Comparison of ENCODE assay signal across 10 cellular contexts in genomic region chr14:105421723-105422615, GRCh38. TPM values are rescaled to one million over a fixed set of nuclear protein-coding genes. Genes with fewer than 3 reads are reported as not detected.
A peak's percentile ranks its signal among the peaks of the same experiment; 100 is the strongest.
DNase-seq lines count a peak whose midpoint lies in the region; ATAC-seq, FAIRE-seq and TF ChIP-seq lines count a peak whose summit lies in the region.
"Had no signal": no experiment of that assay in that cellular context is flagged by ENCODE, and none has a peak within 500 bp of the region (broad histone marks: within the 10 kb centered on the region; RNA-seq: fewer than 3 reads in every experiment).

No MANE protein-coding gene starts in this region.

- dilution Hi-C loops in endothelial cell of umbilical vein (cut with MboI; ENCODE audit: extremely low pct_ligation_motif_present, low sequenced_read_pairs) = no loop called here

- FAIRE-seq in endothelial cell of umbilical vein (lab: Jason Lieb, UNC) = no peak

- H3K27ac Mint-ChIP-seq in Calu3 (ENCODE audit: unreplicated experiment) = no peak overlapping the region
- H3K27ac Mint-ChIP-seq in progenitor cell of endocrine pancreas = peak overlapping the region; percentile 56

- no peaks in the 10 kb centered on the region for H3K9me1 ChIP-seq in endothelial cell of umbilical vein (replicated peaks; ENCODE audit: control insufficient read depth, extremely low read depth, insufficient read depth, low read length)

- H4K20me1 ChIP-seq in OCI-LY3 (ENCODE audit: insufficient read depth, low read length) (peaks cover 47% of the 10 kb centered on the region), endothelial cell of umbilical vein (replicated peaks; ENCODE audit: control insufficient read depth, extremely low read depth, insufficient read depth, low read length) (no peaks in the 10 kb centered on the region)

- H3K27ac ChIP-seq in OCI-LY3 (ENCODE audit: low read length) (no peak overlapping the region), endothelial cell of umbilical vein (ENCODE audit: insufficient read depth, low read depth, low read length) (no peak overlapping the region)

- H3K4me3 Mint-ChIP-seq in Calu3 (ENCODE audit: low read depth, unreplicated experiment) (peak overlapping the region; percentile 93), progenitor cell of endocrine pancreas (ENCODE audit: low read depth) (peak overlapping the region; percentile 88)

- peaks cover 55% of the 10 kb centered on the region for H3K36me3 Mint-ChIP-seq in Calu3 (ENCODE audit: insufficient read depth, unreplicated experiment)
- H3K36me3 Mint-ChIP-seq in progenitor cell of endocrine pancreas (ENCODE audit: insufficient read depth) = peaks cover 12% of the 10 kb centered on the region

- H3K9me3 ChIP-seq in OCI-LY3 (ENCODE audit: insufficient read depth, low read length) (no peaks in the 10 kb centered on the region), endothelial cell of umbilical vein (replicated peaks; ENCODE audit: control insufficient read depth, insufficient read depth, low read length) (no peaks in the 10 kb centered on the region)

- H3K36me3 ChIP-seq in OCI-LY3 (replicated peaks; ENCODE audit: low read depth, low read length) (peaks cover 36% of the 10 kb centered on the region), endothelial cell of umbilical vein (ENCODE audit: control insufficient read depth in 2 of 2, extremely low read depth in 1 of 2, insufficient read depth in 2 of 2, low read length in 2 of 2) (peaks cover 0 to 9% of the 10 kb centered on the region in 2 experiments)

- H3K27me3 ChIP-seq in OCI-LY3 (ENCODE audit: low read depth, low read length) = no peaks in the 10 kb centered on the region
- H3K27me3 ChIP-seq in endothelial cell of umbilical vein (ENCODE audit: control insufficient read depth in 2 of 2, insufficient read depth in 2 of 2, low read length in 2 of 2) = no peaks in the 10 kb centered on the region

- no peak for TF ChIP-seq POLR2A in endothelial cell of umbilical vein (IDR thresholded peaks at IDR 0.05; ENCODE audit: low read depth, low read length)

- H3K9me3 Mint-ChIP-seq in Calu3 (ENCODE audit: low read depth, unreplicated experiment) (no peaks in the 10 kb centered on the region), progenitor cell of endocrine pancreas (ENCODE audit: low read depth) (peaks cover 3% of the 10 kb centered on the region)

- H3K9ac ChIP-seq in OCI-LY3 (ENCODE audit: low read length) (no peak overlapping the region), endothelial cell of umbilical vein (replicated peaks; ENCODE audit: extremely low read depth, insufficient read depth, low read length) (no peak overlapping the region)

- H3K4me2 ChIP-seq in OCI-LY3 (ENCODE audit: low read length) = peak overlapping the region; percentile 97
- H3K4me2 ChIP-seq in endothelial cell of umbilical vein (ENCODE audit: insufficient read depth, low read length) = peak overlapping the region; percentile 8

- no peak for TF ChIP-seq CTCF in Calu3 (IDR thresholded peaks at IDR 0.05; ENCODE audit: unreplicated experiment)
- no peak for TF ChIP-seq CTCF in OCI-LY3 (IDR thresholded peaks at IDR 0.05; ENCODE audit: low read depth, low read length)
- no peak for TF ChIP-seq CTCF in endothelial cell of umbilical vein (IDR thresholded peaks at IDR 0.05; ENCODE audit: extremely low read depth in 1 of 2, insufficient read depth in 1 of 2, low read depth in 1 of 2, low read length in 2 of 2)
- TF ChIP-seq CTCF in progenitor cell of endocrine pancreas (IDR thresholded peaks at IDR 0.05; ENCODE audit: unreplicated experiment) = no peak

- H3K79me2 ChIP-seq in OCI-LY3 (ENCODE audit: low read length) = peaks cover 80% of the 10 kb centered on the region
- H3K79me2 ChIP-seq in endothelial cell of umbilical vein (ENCODE audit: control insufficient read depth, insufficient read depth, low read length) = peaks cover 68% of the 10 kb centered on the region

- peaks cover 19% of the 10 kb centered on the region for H3K4me1 ChIP-seq in OCI-LY3 (ENCODE audit: low read length)
- H3K4me1 ChIP-seq in endothelial cell of umbilical vein (ENCODE audit: control insufficient read depth, extremely low read depth, insufficient read depth, low read length) = peaks cover 18% of the 10 kb centered on the region

- no peak for DNase-seq in Calu3
- no peak for DNase-seq in endothelial cell of umbilical vein (ENCODE audit: low read depth, low spot score)
- DNase-seq in progenitor cell of endocrine pancreas (ENCODE audit: low spot score, unreplicated experiment) = no peak
- no peak for DNase-seq in GM19240 (ENCODE audit: insufficient read length, low spot score)
- DNase-seq in SK-N-DZ (ENCODE audit: low spot score) = no peak
- no peak for DNase-seq in AG08395 (ENCODE audit: low spot score)
- DNase-seq: stimulated activated CD4-positive, alpha-beta T cell treated with anti-CD3 and anti-CD28 coated beads, Interleukin-1b, Interleukin-23, amount 100 ng/mL, for 48 hours had no signal

- ATAC-seq in GM18502 (IDR thresholded peaks at IDR 0.05; ENCODE audit: poor library complexity, unreplicated experiment) = no peak

- H3K4me3 ChIP-seq in OCI-LY3 (ENCODE audit: low read length) (peak overlapping the region; percentile 83), endothelial cell of umbilical vein (replicated peaks in 1 of 3; ENCODE audit: insufficient read depth in 1 of 3, low read depth in 1 of 3, low read length in 3 of 3) (no peak overlapping the region)

- H2AFZ ChIP-seq in OCI-LY3 (ENCODE audit: low read depth, low read length) (no peak overlapping the region), endothelial cell of umbilical vein (ENCODE audit: low read depth, low read length) (no peak overlapping the region)

- intact Hi-C loops in Calu3 (cut with micrococcal nuclease; ENCODE audit: unreplicated experiment) (no loop called here), endothelial cell of umbilical vein (cut with micrococcal nuclease) (loop anchor here (1.0 kb wide), 1 partner anchor 8 kb away; no protein-coding TSS in a partner anchor)

- H3K27me3 Mint-ChIP-seq in Calu3 (ENCODE audit: unreplicated experiment) (no peaks in the 10 kb centered on the region), progenitor cell of endocrine pancreas (no peaks in the 10 kb centered on the region)

- CTCF ChIA-PET in Calu3 (lab: Charles Lee) (no interaction called here), endothelial cell of umbilical vein (lab: Charles Lee) (interaction anchor here (1.1 kb wide), 3 partner anchors 27 to 70 kb away, joined by 3 to 4 read pairs (median 3); no protein-coding TSS in a partner anchor)

- POLR2A ChIA-PET in endothelial cell of umbilical vein (lab: Charles Lee) = no interaction called here

- BruUV-seq in Calu3 (replicated peaks; lab: Mats Ljungman, UMichigan) = no TSS peak
- BruUV-seq in endothelial cell of umbilical vein (replicated peaks; lab: Mats Ljungman, UMichigan) = no TSS peak

- H3K4me1 Mint-ChIP-seq in Calu3 (ENCODE audit: low read depth, unreplicated experiment) = peaks cover 27% of the 10 kb centered on the region
- H3K4me1 Mint-ChIP-seq in progenitor cell of endocrine pancreas (ENCODE audit: low read depth) = peaks cover 14% of the 10 kb centered on the region

TF ChIP-seq in endothelial cell of umbilical vein, 7 proteins besides CTCF, POLR2A, EP300 and RAD21 (continues in another document):
- TF ChIP-seq FOS (IDR thresholded peaks at IDR 0.05; ENCODE audit: borderline replicate concordance, insufficient read depth, low read length) (no peak), MAX (IDR thresholded peaks at IDR 0.05; ENCODE audit: insufficient read depth, insufficient read length) (no peak)

RNA-seq across cellular contexts. Expression of gene MTA1, which starts 2.3 kb away (rescaled TPM):
- 161 and 168 TPM in 2 replicates for total RNA-seq in Calu3 (2022)
- total RNA-seq in endothelial cell of umbilical vein = 158 and 167 TPM in 2 replicates
- 85.2 and 97.2 TPM in 2 replicates for polyA plus RNA-seq in endothelial cell of umbilical vein
- polyA plus RNA-seq in endothelial cell of umbilical vein (2011; cell fraction: cytosol; rRNA removed) = 64.9 and 83.8 TPM in 2 replicates
- 382 and 473 TPM in 2 replicates for polyA plus RNA-seq in endothelial cell of umbilical vein (2011; cell fraction: nucleus; rRNA removed)
- polyA plus RNA-seq in endothelial cell of umbilical vein (2012) = 74.8 and 83.4 TPM in 2 replicates
- 58.0 and 69.6 TPM in 2 replicates for polyA minus RNA-seq in endothelial cell of umbilical vein
- 90.6 TPM for polyA minus RNA-seq in endothelial cell of umbilical vein (2011; cell fraction: cytosol; rRNA and poly(A)+ RNA removed)
- polyA minus RNA-seq in endothelial cell of umbilical vein (2011; cell fraction: nucleus; rRNA and poly(A)+ RNA removed) = 110 and 182 TPM in 2 replicates
- total RNA-seq in progenitor cell of endocrine pancreas = 227 and 238 TPM in 2 replicates
- polyA plus RNA-seq in SK-N-DZ (2014; cell fraction: cytosol; rRNA removed) = 42.8 and 47.4 TPM in 2 replicates
- polyA plus RNA-seq in SK-N-DZ (2014; cell fraction: nucleus; rRNA removed) = 335 and 376 TPM in 2 replicates

RNA-seq across cellular contexts. Expression of gene TEX22, which starts 23.6 kb away (rescaled TPM):
- total RNA-seq in Calu3 (2022) (1.6 and 2.8 TPM in 2 replicates), endothelial cell of umbilical vein (1.1 and 2.1 TPM in 2 replicates), progenitor cell of endocrine pancreas (2.4 and 3.5 TPM in 2 replicates)
- 0.06 and 0.22 TPM in 2 replicates for polyA plus RNA-seq in endothelial cell of umbilical vein
- polyA plus RNA-seq in endothelial cell of umbilical vein (2011; cell fraction: cytosol; rRNA removed) = 0.14 TPM in 2 replicates
- 0.76 and 0.90 TPM in 2 replicates for polyA plus RNA-seq in endothelial cell of umbilical vein (2011; cell fraction: nucleus; rRNA removed)
- polyA plus RNA-seq in endothelial cell of umbilical vein (2012) = not detected in 2 replicates
- 0.19 and 0.23 TPM in 2 replicates for polyA minus RNA-seq in endothelial cell of umbilical vein
- not detected for polyA minus RNA-seq in endothelial cell of umbilical vein (2011; cell fraction: cytosol; rRNA and poly(A)+ RNA removed)
- polyA minus RNA-seq in endothelial cell of umbilical vein (2011; cell fraction: nucleus; rRNA and poly(A)+ RNA removed) = 0.24 and 0.53 TPM in 2 replicates
- not detected in 2 replicates for polyA plus RNA-seq in SK-N-DZ (2014; cell fraction: cytosol; rRNA removed)
- 1.1 and 2.3 TPM in 2 replicates for polyA plus RNA-seq in SK-N-DZ (2014; cell fraction: nucleus; rRNA removed)
- total RNA-seq: HT1080 had no signal

RNA-seq across cellular contexts. Expression of gene CRIP2, which starts 52.7 kb away (rescaled TPM):
- total RNA-seq in Calu3 (2022) (70.1 and 71.8 TPM in 2 replicates), endothelial cell of umbilical vein (322 and 361 TPM in 2 replicates), progenitor cell of endocrine pancreas (17.0 and 19.6 TPM in 2 replicates)
- 954 and 1,384 TPM in 2 replicates for polyA plus RNA-seq in endothelial cell of umbilical vein
- 542 and 715 TPM in 2 replicates for polyA plus RNA-seq in endothelial cell of umbilical vein (2011; cell fraction: cytosol; rRNA removed)
- 348 and 443 TPM in 2 replicates for polyA plus RNA-seq in endothelial cell of umbilical vein (2011; cell fraction: nucleus; rRNA removed)
- polyA plus RNA-seq in endothelial cell of umbilical vein (2012) = 232 and 368 TPM in 2 replicates
- polyA minus RNA-seq in endothelial cell of umbilical vein = 127 and 173 TPM in 2 replicates
- 41.4 TPM for polyA minus RNA-seq in endothelial cell of umbilical vein (2011; cell fraction: cytosol; rRNA and poly(A)+ RNA removed)
- polyA minus RNA-seq in endothelial cell of umbilical vein (2011; cell fraction: nucleus; rRNA and poly(A)+ RNA removed) = 40.5 and 94.7 TPM in 2 replicates
- polyA plus RNA-seq in SK-N-DZ (2014; cell fraction: cytosol; rRNA removed) = 71.3 and 72.7 TPM in 2 replicates
- polyA plus RNA-seq in SK-N-DZ (2014; cell fraction: nucleus; rRNA removed) = 64.4 and 76.4 TPM in 2 replicates
